ENCODE assay signal across 2 cellular contexts in the genomic region with DNA sequence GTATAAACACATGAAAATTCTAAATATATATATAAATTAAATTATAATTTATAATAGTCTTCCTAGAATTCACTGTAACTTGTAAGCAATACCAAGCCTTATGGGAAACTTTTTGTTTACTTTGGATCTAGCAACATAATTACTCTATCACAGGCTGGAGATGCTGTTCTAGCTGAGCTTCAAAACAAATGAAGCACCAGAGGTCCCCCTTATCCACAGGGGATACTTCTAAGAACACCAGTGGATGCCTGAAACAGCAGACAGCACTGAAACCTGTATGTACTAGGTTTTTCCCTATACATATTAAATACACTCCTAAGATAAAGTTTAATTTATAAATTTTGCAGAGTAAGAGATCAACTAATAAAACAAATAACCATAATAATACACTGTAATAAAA.
TF ChIP-seq lines count a peak whose summit lies in the region.

No MANE protein-coding gene starts in this region.

TF ChIP-seq in SK-N-SH, 30 proteins besides CTCF, POLR2A, EP300 and RAD21:
- TF ChIP-seq TCF12 (IDR thresholded peaks at IDR 0.05): no peak
- TF ChIP-seq EZH2phosphoT487 (IDR thresholded peaks at IDR 0.05; ENCODE audit: borderline replicate concordance, low read depth): no peak
- no peak for TF ChIP-seq RCOR1 (IDR thresholded peaks at IDR 0.05; ENCODE audit: low read length)
- TF ChIP-seq, protein P1, sequence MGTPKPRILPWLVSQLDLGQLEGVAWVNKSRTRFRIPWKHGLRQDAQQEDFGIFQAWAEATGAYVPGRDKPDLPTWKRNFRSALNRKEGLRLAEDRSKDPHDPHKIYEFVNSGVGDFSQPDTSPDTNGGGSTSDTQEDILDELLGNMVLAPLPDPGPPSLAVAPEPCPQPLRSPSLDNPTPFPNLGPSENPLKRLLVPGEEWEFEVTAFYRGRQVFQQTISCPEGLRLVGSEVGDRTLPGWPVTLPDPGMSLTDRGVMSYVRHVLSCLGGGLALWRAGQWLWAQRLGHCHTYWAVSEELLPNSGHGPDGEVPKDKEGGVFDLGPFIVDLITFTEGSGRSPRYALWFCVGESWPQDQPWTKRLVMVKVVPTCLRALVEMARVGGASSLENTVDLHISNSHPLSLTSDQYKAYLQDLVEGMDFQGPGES (IDR thresholded peaks at IDR 0.05; ENCODE audit: low read depth, low read length): no peak
- TF ChIP-seq, protein P2, sequence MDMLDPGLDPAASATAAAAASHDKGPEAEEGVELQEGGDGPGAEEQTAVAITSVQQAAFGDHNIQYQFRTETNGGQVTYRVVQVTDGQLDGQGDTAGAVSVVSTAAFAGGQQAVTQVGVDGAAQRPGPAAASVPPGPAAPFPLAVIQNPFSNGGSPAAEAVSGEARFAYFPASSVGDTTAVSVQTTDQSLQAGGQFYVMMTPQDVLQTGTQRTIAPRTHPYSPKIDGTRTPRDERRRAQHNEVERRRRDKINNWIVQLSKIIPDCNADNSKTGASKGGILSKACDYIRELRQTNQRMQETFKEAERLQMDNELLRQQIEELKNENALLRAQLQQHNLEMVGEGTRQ (IDR thresholded peaks at IDR 0.05; ENCODE audit: borderline replicate concordance, low read depth, low read length): no peak
- no peak for TF ChIP-seq TAF1 (IDR thresholded peaks at IDR 0.05; ENCODE audit: borderline replicate concordance, low read depth, low read length)
- TF ChIP-seq CHD2 (IDR thresholded peaks at IDR 0.05; ENCODE audit: low read length, partially characterized antibody): no peak
- no peak for TF ChIP-seq GATA2 (CRISPR knock-in tag; IDR thresholded peaks at IDR 0.05)
- no peak for TF ChIP-seq NFIC (IDR thresholded peaks at IDR 0.05; ENCODE audit: borderline replicate concordance)
- no peak for TF ChIP-seq RXRA (IDR thresholded peaks at IDR 0.05; ENCODE audit: borderline replicate concordance, low read depth)
- TF ChIP-seq, protein P3, sequence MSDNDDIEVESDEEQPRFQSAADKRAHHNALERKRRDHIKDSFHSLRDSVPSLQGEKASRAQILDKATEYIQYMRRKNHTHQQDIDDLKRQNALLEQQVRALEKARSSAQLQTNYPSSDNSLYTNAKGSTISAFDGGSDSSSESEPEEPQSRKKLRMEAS (IDR thresholded peaks at IDR 0.05; ENCODE audit: low read depth): no peak
- TF ChIP-seq MEF2A (IDR thresholded peaks at IDR 0.05; ENCODE audit: borderline replicate concordance, low read depth): no peak
- TF ChIP-seq FOXM1 (IDR thresholded peaks at IDR 0.05; ENCODE audit: low read depth): no peak
- TF ChIP-seq, protein P4, sequence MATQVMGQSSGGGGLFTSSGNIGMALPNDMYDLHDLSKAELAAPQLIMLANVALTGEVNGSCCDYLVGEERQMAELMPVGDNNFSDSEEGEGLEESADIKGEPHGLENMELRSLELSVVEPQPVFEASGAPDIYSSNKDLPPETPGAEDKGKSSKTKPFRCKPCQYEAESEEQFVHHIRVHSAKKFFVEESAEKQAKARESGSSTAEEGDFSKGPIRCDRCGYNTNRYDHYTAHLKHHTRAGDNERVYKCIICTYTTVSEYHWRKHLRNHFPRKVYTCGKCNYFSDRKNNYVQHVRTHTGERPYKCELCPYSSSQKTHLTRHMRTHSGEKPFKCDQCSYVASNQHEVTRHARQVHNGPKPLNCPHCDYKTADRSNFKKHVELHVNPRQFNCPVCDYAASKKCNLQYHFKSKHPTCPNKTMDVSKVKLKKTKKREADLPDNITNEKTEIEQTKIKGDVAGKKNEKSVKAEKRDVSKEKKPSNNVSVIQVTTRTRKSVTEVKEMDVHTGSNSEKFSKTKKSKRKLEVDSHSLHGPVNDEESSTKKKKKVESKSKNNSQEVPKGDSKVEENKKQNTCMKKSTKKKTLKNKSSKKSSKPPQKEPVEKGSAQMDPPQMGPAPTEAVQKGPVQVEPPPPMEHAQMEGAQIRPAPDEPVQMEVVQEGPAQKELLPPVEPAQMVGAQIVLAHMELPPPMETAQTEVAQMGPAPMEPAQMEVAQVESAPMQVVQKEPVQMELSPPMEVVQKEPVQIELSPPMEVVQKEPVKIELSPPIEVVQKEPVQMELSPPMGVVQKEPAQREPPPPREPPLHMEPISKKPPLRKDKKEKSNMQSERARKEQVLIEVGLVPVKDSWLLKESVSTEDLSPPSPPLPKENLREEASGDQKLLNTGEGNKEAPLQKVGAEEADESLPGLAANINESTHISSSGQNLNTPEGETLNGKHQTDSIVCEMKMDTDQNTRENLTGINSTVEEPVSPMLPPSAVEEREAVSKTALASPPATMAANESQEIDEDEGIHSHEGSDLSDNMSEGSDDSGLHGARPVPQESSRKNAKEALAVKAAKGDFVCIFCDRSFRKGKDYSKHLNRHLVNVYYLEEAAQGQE (IDR thresholded peaks at IDR 0.05; ENCODE audit: low read depth, low read length): no peak

TF ChIP-seq in liver, 16 proteins besides CTCF, POLR2A, EP300 and RAD21 (continued from another document):
- TF ChIP-seq, protein P3 (IDR thresholded peaks at IDR 0.05): no peak
- TF ChIP-seq, protein P5, sequence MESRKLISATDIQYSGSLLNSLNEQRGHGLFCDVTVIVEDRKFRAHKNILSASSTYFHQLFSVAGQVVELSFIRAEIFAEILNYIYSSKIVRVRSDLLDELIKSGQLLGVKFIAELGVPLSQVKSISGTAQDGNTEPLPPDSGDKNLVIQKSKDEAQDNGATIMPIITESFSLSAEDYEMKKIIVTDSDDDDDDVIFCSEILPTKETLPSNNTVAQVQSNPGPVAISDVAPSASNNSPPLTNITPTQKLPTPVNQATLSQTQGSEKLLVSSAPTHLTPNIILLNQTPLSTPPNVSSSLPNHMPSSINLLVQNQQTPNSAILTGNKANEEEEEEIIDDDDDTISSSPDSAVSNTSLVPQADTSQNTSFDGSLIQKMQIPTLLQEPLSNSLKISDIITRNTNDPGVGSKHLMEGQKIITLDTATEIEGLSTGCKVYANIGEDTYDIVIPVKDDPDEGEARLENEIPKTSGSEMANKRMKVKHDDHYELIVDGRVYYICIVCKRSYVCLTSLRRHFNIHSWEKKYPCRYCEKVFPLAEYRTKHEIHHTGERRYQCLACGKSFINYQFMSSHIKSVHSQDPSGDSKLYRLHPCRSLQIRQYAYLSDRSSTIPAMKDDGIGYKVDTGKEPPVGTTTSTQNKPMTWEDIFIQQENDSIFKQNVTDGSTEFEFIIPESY (IDR thresholded peaks at IDR 0.05): no peak
- TF ChIP-seq JUND (IDR thresholded peaks at IDR 0.05) (no peak), NR2F2 (IDR thresholded peaks at IDR 0.05) (no peak), GABPA (IDR thresholded peaks at IDR 0.05 in 1 of 2, conservative IDR thresholded peaks at IDR 0.05 in 1 of 2) (no peak), FOXA2 (IDR thresholded peaks at IDR 0.05) (no peak), YY1 (IDR thresholded peaks at IDR 0.05) (no peak), TAF1 (conservative IDR thresholded peaks at IDR 0.05) (no peak), RXRA (IDR thresholded peaks at IDR 0.05) (no peak), HNF4G (IDR thresholded peaks at IDR 0.05) (no peak), HNF4A (conservative IDR thresholded peaks at IDR 0.05) (no peak), EGR1 (IDR thresholded peaks at IDR 0.05; ENCODE audit: low read depth in 2 of 2) (no peak)
- TF ChIP-seq, protein P6, sequence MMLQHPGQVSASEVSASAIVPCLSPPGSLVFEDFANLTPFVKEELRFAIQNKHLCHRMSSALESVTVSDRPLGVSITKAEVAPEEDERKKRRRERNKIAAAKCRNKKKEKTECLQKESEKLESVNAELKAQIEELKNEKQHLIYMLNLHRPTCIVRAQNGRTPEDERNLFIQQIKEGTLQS (IDR thresholded peaks at IDR 0.05): no peak
- TF ChIP-seq, protein P4 (IDR thresholded peaks at IDR 0.05): no peak
